In genomic region chr12:14514154-14514842, GRCh38 we compare ENCODE assay signal across 8 cellular contexts. TPM values are rescaled to one million over a fixed set of nuclear protein-coding genes. Genes with fewer than 3 reads are reported as not detected.
A peak's percentile ranks its signal among the peaks of the same experiment; 100 is the strongest.
DNase-seq lines count a peak whose midpoint lies in the region; ATAC-seq, FAIRE-seq and TF ChIP-seq lines count a peak whose summit lies in the region.

No MANE protein-coding gene starts in this region.

- peak; percentile 79 for FAIRE-seq in A204.1 (lab: Jason Lieb, UNC)

- no peaks in the 10 kb centered on the region for H3K9me3 Mint-ChIP-seq in GM23338
- no peaks in the 10 kb centered on the region for H3K9me3 Mint-ChIP-seq in activated T-helper 17 cell treated with anti-CD3 and anti-CD28 coated beads, Interleukin-2, amount 50 U/mL, for 72 hours

- H3K9me2 ChIP-seq in GM23338 (ENCODE audit: insufficient read depth): no peaks in the 10 kb centered on the region

- no peak overlapping the region for H3K4me3 ChIP-seq in GM23338
- H3K4me3 ChIP-seq in mucosa of rectum (ENCODE audit: low read length in 2 of 2): no peak overlapping the region

- peaks cover 11% of the 10 kb centered on the region for H3K4me1 Mint-ChIP-seq in GM23338
- H3K4me1 Mint-ChIP-seq in activated T-helper 17 cell treated with anti-CD3 and anti-CD28 coated beads, Interleukin-2, amount 50 U/mL, for 72 hours: no peaks in the 10 kb centered on the region

- no peaks in the 10 kb centered on the region for H3K79me2 ChIP-seq in GM23338 (replicated peaks; ENCODE audit: insufficient read depth)

- DNase-seq in GM23338 (ENCODE audit: low spot score): peak; percentile 94
- DNase-seq in NCI-H526 treated with DMSO at 0.1 percent for 48 hours (lab: John Stamatoyannopoulos, UW): peak; percentile 91
- peak; percentile 1 to 21 for DNase-seq in dermis microvascular lymphatic vessel endothelial cell (ENCODE audit: low read depth in 2 of 2)
- DNase-seq in NCI-H2081 treated with DMSO at 0.1 percent for 48 hours (lab: John Stamatoyannopoulos, UW): no peak
- DNase-seq in activated gamma-delta T cell treated with Interleukin-2 at 50 U/mL for 16 hours: no peak

- peak overlapping the region; percentile 47 for H3K4me2 ChIP-seq in GM23338

- H3K36me3 ChIP-seq in GM23338 (ENCODE audit: insufficient read depth) (no peaks in the 10 kb centered on the region), mucosa of rectum (ENCODE audit: control insufficient read depth in 2 of 2, insufficient read depth in 2 of 2, low read length in 2 of 2) (no peaks in the 10 kb centered on the region)

- H3K9ac ChIP-seq in mucosa of rectum (ENCODE audit: low read depth in 1 of 2, low read length in 2 of 2): no peak overlapping the region

- no peaks in the 10 kb centered on the region for H3K9me3 ChIP-seq in mucosa of rectum (ENCODE audit: control insufficient read depth in 2 of 2, low read length in 2 of 2)

- peak; percentile 76 for ATAC-seq in GM23338
- ATAC-seq in activated T-helper 17 cell treated with anti-CD3 and anti-CD28 coated beads, Interleukin-2, amount 50 U/mL, for 72 hours (replicated peaks): no peak

- H3K27ac ChIP-seq in GM23338 (ENCODE audit: low read depth): no peak overlapping the region
- H3K27ac ChIP-seq in mucosa of rectum (ENCODE audit: low read depth in 2 of 2, low read length in 2 of 2): peak overlapping the region; percentile 57 to 60

- no peaks in the 10 kb centered on the region for H3K27me3 Mint-ChIP-seq in GM23338 (ENCODE audit: insufficient read depth, low read depth, poor library complexity)
- H3K27me3 Mint-ChIP-seq in activated T-helper 17 cell treated with anti-CD3 and anti-CD28 coated beads, Interleukin-2, amount 50 U/mL, for 72 hours: no peaks in the 10 kb centered on the region

- H3K4me1 ChIP-seq in GM23338 (ENCODE audit: insufficient read depth) (no peaks in the 10 kb centered on the region), mucosa of rectum (ENCODE audit: control insufficient read depth in 2 of 2, insufficient read depth in 2 of 2, low read length in 2 of 2) (peaks cover 2 to 3% of the 10 kb centered on the region in 2 donors)

- no peak overlapping the region for H2AFZ ChIP-seq in GM23338

- no peaks in the 10 kb centered on the region for H3F3A ChIP-seq in GM23338 (replicated peaks; ENCODE audit: low read depth)

- H3K4me3 Mint-ChIP-seq in GM23338: no peak overlapping the region
- H3K4me3 Mint-ChIP-seq in activated T-helper 17 cell treated with anti-CD3 and anti-CD28 coated beads, Interleukin-2, amount 50 U/mL, for 72 hours: no peak overlapping the region

- no peaks in the 10 kb centered on the region for H4K20me1 ChIP-seq in GM23338 (replicated peaks; ENCODE audit: insufficient read depth)

- peak; percentile 59 for TF ChIP-seq CTCF in GM23338 (conservative IDR thresholded peaks at IDR 0.05; ENCODE audit: low read depth in 2 of 2)

- no peaks in the 10 kb centered on the region for H3K27me3 ChIP-seq in GM23338 (ENCODE audit: insufficient read depth)
- H3K27me3 ChIP-seq in mucosa of rectum (ENCODE audit: control insufficient read depth in 2 of 2, insufficient read depth in 2 of 2, low read length in 2 of 2): no peaks in the 10 kb centered on the region

- H3K27ac Mint-ChIP-seq in GM23338: 0 out of 2 replicates have a peak overlapping the region, but pooled peaks have one; percentile 44
- no peak overlapping the region for H3K27ac Mint-ChIP-seq in activated T-helper 17 cell treated with anti-CD3 and anti-CD28 coated beads, Interleukin-2, amount 50 U/mL, for 72 hours

- no peaks in the 10 kb centered on the region for H3K36me3 Mint-ChIP-seq in GM23338 (ENCODE audit: low read depth)
- H3K36me3 Mint-ChIP-seq in activated T-helper 17 cell treated with anti-CD3 and anti-CD28 coated beads, Interleukin-2, amount 50 U/mL, for 72 hours (ENCODE audit: low read depth): no peaks in the 10 kb centered on the region

TF ChIP-seq in GM23338, 12 proteins besides CTCF, POLR2A, EP300 and RAD21:
- TF ChIP-seq JUNB (IDR thresholded peaks at IDR 0.05; ENCODE audit: unreplicated experiment): no peak

RNA-seq across cellular contexts. Expression of gene PLBD1, which starts 53.4 kb away (rescaled TPM):
- total RNA-seq in GM23338 (2014; rRNA removed; shearing (Covaris generic)): 16.3 and 18.2 TPM in 2 replicates
- polyA plus RNA-seq in GM23338 (2016; fragmentation: Nextera tagmentation; extraction: Ambion mirVana): 10.2 and 11.1 TPM in 2 replicates
- 0.38 and 1.0 TPM in 2 replicates for total RNA-seq in dermis microvascular lymphatic vessel endothelial cell
- not detected for total RNA-seq in activated T-helper 17 cell treated with anti-CD3 and anti-CD28 coated beads, Interleukin-2, amount 50 U/mL, for 72 hours

Comparison
In these comparisons a context has a peak if more than half of its experiments do, and no peak if none do; other contexts are left out.
1. DNase-seq: peak in GM23338 (single experiment), NCI-H526 treated with DMSO at 0.1 percent for 48 hours (single experiment) and dermis microvascular lymphatic vessel endothelial cell (2 of 2); none in NCI-H2081 treated with DMSO at 0.1 percent for 48 hours (single experiment) and activated gamma-delta T cell treated with Interleukin-2 at 50 U/mL for 16 hours (single experiment).